34 cellular contexts compared by ENCODE assay signal in genomic region chr7:4168556-4168955, GRCh38.
"Had no signal": no experiment of that assay in that cellular context is flagged by ENCODE, and none has a peak within 500 bp of the region (broad histone marks: within the 10 kb centered on the region; RNA-seq: fewer than 3 reads in every experiment).

No MANE protein-coding gene starts in this region.

- H3K27me3 Mint-ChIP-seq: activated CD4-positive, alpha-beta T cell treated with anti-CD3 and anti-CD28 coated beads for 36 hours; activated CD4-positive, alpha-beta T cell treated with anti-CD3 and anti-CD28 coated beads, Interleukin-2, amount 10 ng/mL, durations not matched to agents 7 days and 5 days; activated T-cell treated with anti-CD3 and anti-CD28 coated beads, Interleukin-2, amount 50 U/mL, for 24 hours; brain had no signal

- H3K4me3 Mint-ChIP-seq: activated CD4-positive, alpha-beta T cell treated with anti-CD3 and anti-CD28 coated beads for 36 hours; activated CD4-positive, alpha-beta T cell treated with anti-CD3 and anti-CD28 coated beads, Interleukin-2, amount 10 ng/mL, durations not matched to agents 7 days and 5 days; activated CD8-positive, alpha-beta T cell treated with anti-CD3 and anti-CD28 coated beads, Interleukin-2, amount 10 ng/mL, durations not matched to agents 7 days and 5 days; activated naive CD4-positive, alpha-beta T cell treated with anti-CD3 and anti-CD28 coated beads for 36 hours; activated T-cell treated with anti-CD3 and anti-CD28 coated beads, Interleukin-2, amount 50 U/mL, for 24 hours; brain had no signal

- H3K27ac ChIP-seq: adrenal gland, KMS-11, Peyer's patch, RWPE1, SJCRH30, SK-N-MC had no signal

- H3K9me3 Mint-ChIP-seq: activated CD4-positive, alpha-beta T cell treated with anti-CD3 and anti-CD28 coated beads, Interleukin-2, amount 10 ng/mL, durations not matched to agents 7 days and 5 days; activated naive CD4-positive, alpha-beta T cell treated with anti-CD3 and anti-CD28 coated beads for 36 hours; activated naive CD4-positive, alpha-beta T cell treated with anti-CD3 and anti-CD28 coated beads, Interleukin-2, amount 50 U/mL, for 72 hours; activated T-cell treated with anti-CD3 and anti-CD28 coated beads, Interleukin-2, amount 50 U/mL, for 24 hours; activated T-helper 2 cell treated with anti-CD3 and anti-CD28 coated beads, Interferon-gamma antibody, Interleukin-2, Interleukin-4, amounts not matched to agents 10 μg/mL and 5 μg/mL and 100 μg/mL, durations not matched to agents 14 hours and 24 hours and 36 hours; brain had no signal

- H3K27ac Mint-ChIP-seq: activated CD4-positive, alpha-beta T cell treated with anti-CD3 and anti-CD28 coated beads for 36 hours; activated CD4-positive, alpha-beta T cell treated with anti-CD3 and anti-CD28 coated beads, Interleukin-2, amount 10 ng/mL, durations not matched to agents 7 days and 5 days; activated CD8-positive, alpha-beta T cell treated with anti-CD3 and anti-CD28 coated beads, Interleukin-2, amount 10 ng/mL, durations not matched to agents 7 days and 5 days; activated naive CD4-positive, alpha-beta T cell treated with anti-CD3 and anti-CD28 coated beads for 36 hours; activated T-cell treated with anti-CD3 and anti-CD28 coated beads, Interleukin-2, amount 50 U/mL, for 24 hours; activated T-helper 2 cell treated with anti-CD3 and anti-CD28 coated beads, Interferon-gamma antibody, Interleukin-2, Interleukin-4, amounts not matched to agents 10 μg/mL and 5 μg/mL and 100 μg/mL, durations not matched to agents 14 hours and 24 hours and 36 hours had no signal

- H3K4me3 ChIP-seq: adrenal gland, Peyer's patch, SJCRH30, SK-N-MC had no signal

- H3K36me3 Mint-ChIP-seq: activated naive CD4-positive, alpha-beta T cell treated with anti-CD3 and anti-CD28 coated beads, Interleukin-2, amount 50 U/mL, for 72 hours; brain had no signal

- H3K9ac ChIP-seq: KMS-11 had no signal

- H3K4me1 Mint-ChIP-seq: activated CD4-positive, alpha-beta T cell treated with anti-CD3 and anti-CD28 coated beads for 36 hours; activated CD4-positive, alpha-beta T cell treated with anti-CD3 and anti-CD28 coated beads, Interleukin-2, amount 10 ng/mL, durations not matched to agents 7 days and 5 days had no signal

- DNase-seq: activated CD4-positive, alpha-beta T cell treated with anti-CD3 and anti-CD28 coated beads for 36 hours; activated CD4-positive, alpha-beta T cell treated with anti-CD3 and anti-CD28 coated beads, Interleukin-2, amount 10 ng/mL, durations not matched to agents 7 days and 5 days; activated CD4-positive, alpha-beta T cell treated with anti-CD3 and anti-CD28 coated beads, Interleukin-2, amount 50 U/mL, for 48 hours; activated CD8-positive, alpha-beta T cell treated with anti-CD3 and anti-CD28 coated beads, Interleukin-2, amount 10 ng/mL, durations not matched to agents 7 days and 5 days; activated gamma-delta T cell; activated naive CD4-positive, alpha-beta T cell treated with anti-CD3 and anti-CD28 coated beads for 36 hours; activated T-cell treated with anti-CD3 and anti-CD28 coated beads, Interleukin-2, amount 50 U/mL, for 24 hours; adrenal gland; central memory CD4-positive, alpha-beta T cell; MM.1S; MV-4-11; NCI-H1092 treated with DMSO at 0.1 percent for 48 hours; NCI-H1417; NCI-H146; NCI-H187; NCI-H2029 treated with DMSO at 0.1 percent for 48 hours; NCI-H2107; NCI-H2171; NCI-H510A; NCI-H526; NCI-H748 treated with DMSO at 0.1 percent for 48 hours; NK-92 treated with Interleukin-12 subunit alpha and Interleukin-12 subunit beta, amount 100 ng/mL, for 24 hours; PC-3; Peyer's patch; SHP77; SJCRH30; T1000 had no signal

- H3K4me2 ChIP-seq: KMS-11 had no signal

- H3K27me3 ChIP-seq: adrenal gland, Peyer's patch, SJCRH30 had no signal

- ATAC-seq: activated CD4-positive, alpha-beta T cell treated with anti-CD3 and anti-CD28 coated beads for 36 hours; activated CD4-positive, CD25-positive, alpha-beta regulatory T cell treated with anti-CD3 and anti-CD28 coated beads, Interleukin-2, amount 50 U/mL, for 24 hours; activated CD8-positive, alpha-beta T cell treated with anti-CD3 and anti-CD28 coated beads, Interleukin-2, amount 10 ng/mL, durations not matched to agents 7 days and 5 days; activated naive CD4-positive, alpha-beta T cell treated with anti-CD3 and anti-CD28 coated beads, Interleukin-2, amount 50 U/mL, for 72 hours had no signal

- H3K4me1 ChIP-seq: adrenal gland, Peyer's patch, SJCRH30 had no signal

- H3K9me3 ChIP-seq: adrenal gland, Peyer's patch, SJCRH30 had no signal

- H3K36me3 ChIP-seq: adrenal gland, Peyer's patch, SJCRH30 had no signal
